In the genomic region with DNA sequence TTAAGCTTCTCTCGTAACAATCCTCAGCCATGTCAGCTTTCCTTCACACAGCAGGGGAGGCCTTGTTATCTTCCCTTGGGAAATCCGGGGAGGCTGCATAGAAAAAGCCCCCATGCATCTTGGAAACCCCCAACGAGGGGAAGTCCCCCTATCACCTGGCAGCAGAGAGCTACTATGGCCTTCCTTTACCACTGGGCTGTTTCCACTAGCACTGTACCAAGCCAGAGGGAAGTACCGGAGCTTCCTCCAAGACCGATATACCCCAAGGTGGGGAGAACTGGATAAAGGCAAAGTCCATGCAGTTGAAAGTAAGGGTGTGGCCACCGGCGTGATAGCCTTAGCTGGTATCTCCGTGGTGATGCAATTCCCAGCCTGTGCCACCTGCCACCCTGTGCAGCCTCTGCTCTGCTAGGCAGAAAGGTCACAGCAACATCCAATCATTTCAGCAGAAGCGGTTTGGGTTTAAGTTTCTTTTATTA, we compare ENCODE assay signal across 12 cellular contexts. TPM values are rescaled to one million over a fixed set of nuclear protein-coding genes. Genes with fewer than 3 reads are reported as not detected.
DNase-seq lines count a peak whose midpoint lies in the region; ATAC-seq and TF ChIP-seq lines count a peak whose summit lies in the region.
"Had no signal": no experiment of that assay in that cellular context is flagged by ENCODE, and none has a peak within 500 bp of the region (broad histone marks: within the 10 kb centered on the region; RNA-seq: fewer than 3 reads in every experiment).

No MANE protein-coding gene starts in this region.

- H3K4me3 Mint-ChIP-seq in naive thymus-derived CD8-positive, alpha-beta T cell = no peak overlapping the region
- H3K4me3 Mint-ChIP-seq: activated naive CD4-positive, alpha-beta T cell treated with anti-CD3 and anti-CD28 coated beads for 36 hours; mesothelial cell of epicardium had no signal

- POLR2A ChIA-PET in naive thymus-derived CD8-positive, alpha-beta T cell (lab: Charles Lee) = no interaction called here

- H3K4me1 Mint-ChIP-seq in naive thymus-derived CD8-positive, alpha-beta T cell = peaks cover 7 to 20% (median 16%) of the 10 kb centered on the region in 4 donors

- peak; percentile 46 for ATAC-seq in GM21515 (IDR thresholded peaks at IDR 0.05; ENCODE audit: unreplicated experiment)
- ATAC-seq in naive thymus-derived CD8-positive, alpha-beta T cell = no peak
- ATAC-seq: esophagus mucosa had no signal

- no peak for TF ChIP-seq POLR2A in NB4 (IDR thresholded peaks at IDR 0.05; ENCODE audit: extremely low read depth, insufficient read length)

- no peaks in the 10 kb centered on the region for H3K9me3 Mint-ChIP-seq in naive thymus-derived CD8-positive, alpha-beta T cell
- H3K9me3 Mint-ChIP-seq: activated naive CD4-positive, alpha-beta T cell treated with anti-CD3 and anti-CD28 coated beads for 36 hours; mesothelial cell of epicardium had no signal

- peaks cover 2 to 31% (median 5%) of the 10 kb centered on the region in 5 donors for H3K27me3 Mint-ChIP-seq in naive thymus-derived CD8-positive, alpha-beta T cell

- peak; percentile 76 for DNase-seq in GM10266 (ENCODE audit: extremely low spot score)
- DNase-seq in NB4 (ENCODE audit: low read depth) = peak; percentile 53
- DNase-seq in iPS-NIHi7 (ENCODE audit: extremely low spot score) = peak; percentile 23
- no peak for DNase-seq in DMS79 treated with DMSO at 0.1 percent for 48 hours (lab: John Stamatoyannopoulos, UW)
- DNase-seq in naive thymus-derived CD8-positive, alpha-beta T cell = no peak
- no peak for DNase-seq in stimulated activated CD4-positive, alpha-beta T cell treated with anti-CD3 and anti-CD28 coated beads, Interleukin-4, amount 100 ng/mL, for 1 hour
- no peak for DNase-seq in T-helper 9 cell
- DNase-seq: activated naive CD4-positive, alpha-beta T cell treated with anti-CD3 and anti-CD28 coated beads for 36 hours; stimulated activated CD4-positive, alpha-beta T cell treated with anti-CD3 and anti-CD28 coated beads, Interleukin-4, amount 100 ng/mL, for 24 hours had no signal

- H3K27ac Mint-ChIP-seq in naive thymus-derived CD8-positive, alpha-beta T cell = no peak overlapping the region
- H3K27ac Mint-ChIP-seq: activated naive CD4-positive, alpha-beta T cell treated with anti-CD3 and anti-CD28 coated beads for 36 hours; mesothelial cell of epicardium had no signal

- no peak for TF ChIP-seq CTCF in GM10266 (IDR thresholded peaks at IDR 0.05; ENCODE audit: control insufficient read depth, insufficient read depth, low read depth, missing control alignments)
- TF ChIP-seq CTCF in NB4 (IDR thresholded peaks at IDR 0.05; ENCODE audit: low read depth, low read length) = no peak

- H3K4me3 ChIP-seq in NB4 (ENCODE audit: low read depth, low read length) = no peak overlapping the region

- H3K36me3 Mint-ChIP-seq in naive thymus-derived CD8-positive, alpha-beta T cell = peaks cover 0 to 2% (median 0%) of the 10 kb centered on the region in 3 donors
- H3K36me3 Mint-ChIP-seq: mesothelial cell of epicardium had no signal

RNA-seq across cellular contexts. Expression of a gene that starts 4.4 kb away (rescaled TPM):
- 1 to 10 TPM; 4.9 to 5.2 TPM for total RNA-seq in naive thymus-derived CD8-positive, alpha-beta T cell
- polyA plus RNA-seq in naive thymus-derived CD8-positive, alpha-beta T cell = under 1 TPM; 0.20 to 0.32 (median 0.23) TPM

RNA-seq across cellular contexts. Expression of a gene that starts 30.6 kb away (rescaled TPM):
- 10 to 100 TPM; 15.6 to 16.4 TPM for total RNA-seq in naive thymus-derived CD8-positive, alpha-beta T cell
- 10 to 100 TPM; 20.3 to 26.1 (median 22.5) TPM for polyA plus RNA-seq in naive thymus-derived CD8-positive, alpha-beta T cell

Comparison
In these comparisons a context has a peak if more than half of its experiments do, and no peak if none do; other contexts are left out.
1. DNase-seq: peak in GM10266 (single experiment), NB4 (single experiment) and iPS-NIHi7 (single experiment); none in DMS79 treated with DMSO at 0.1 percent for 48 hours (single experiment), naive thymus-derived CD8-positive, alpha-beta T cell (0 of 10), stimulated activated CD4-positive, alpha-beta T cell treated with anti-CD3 and anti-CD28 coated beads, Interleukin-4, amount 100 ng/mL, for 1 hour (single experiment) and T-helper 9 cell (single experiment).